11 cellular contexts compared by ENCODE assay signal in genomic region chr18:55739488-55739887, GRCh38.
"Had no signal": no experiment of that assay in that cellular context is flagged by ENCODE, and none has a peak within 500 bp of the region (broad histone marks: within the 10 kb centered on the region; RNA-seq: fewer than 3 reads in every experiment).

No MANE protein-coding gene starts in this region.

- ATAC-seq: GM23338, HCT116 had no signal

- H2AFZ ChIP-seq: GM23248, GM23338 had no signal

- H3K9ac ChIP-seq: GM23248 had no signal

- H3K4me3 ChIP-seq: GM23248, GM23338, HAP-1 had no signal

- H3K36me3 ChIP-seq: HAP-1 had no signal

- H3K4me2 ChIP-seq: GM23338 had no signal

- H3K27ac ChIP-seq: GM23248 had no signal

- H3K4me1 ChIP-seq: HAP-1 had no signal

- FAIRE-seq: H1, H54 had no signal

- DNase-seq: GM23248, GOT3, H7, H9, HCEC 1CT, HFFc6 had no signal

- H3K9me3 ChIP-seq: HAP-1 had no signal
